12 cellular contexts compared by ENCODE assay signal in genomic region chr16:20624205-20624604, GRCh38. TPM values are rescaled to one million over a fixed set of nuclear protein-coding genes. Genes with fewer than 3 reads are reported as not detected.
"Had no signal": no experiment of that assay in that cellular context is flagged by ENCODE, and none has a peak within 500 bp of the region (broad histone marks: within the 10 kb centered on the region; RNA-seq: fewer than 3 reads in every experiment).

No MANE protein-coding gene starts in this region.

- H3K9me3 ChIP-seq: HAP-1 had no signal

- ATAC-seq: GM23338, HCT116 had no signal

- DNase-seq: GM23248, GOT3, H7, H9, HCEC 1CT, HFFc6 had no signal

- H3K4me3 ChIP-seq: GM23248, GM23338, HAP-1 had no signal

- H3K4me2 ChIP-seq: GM23338 had no signal

- H3K27ac ChIP-seq: GM23248 had no signal

- FAIRE-seq: H1, H54 had no signal

- H3K36me3 ChIP-seq: HAP-1 had no signal

- H2AFZ ChIP-seq: GM23248, GM23338 had no signal

- H3K9ac ChIP-seq: GM23248 had no signal

RNA-seq across cellular contexts. Expression of gene ACSM2B, which starts 48.0 kb away (rescaled TPM):
- total RNA-seq: GM23248, GM23338, H1, H4, H7, H9, HFFc6 had no signal
- polyA plus RNA-seq: GM23248, GM23338, H1 had no signal
